ENCODE assay signal across 8 cellular contexts in genomic region chr6:72621243-72622093, GRCh38. TPM values are rescaled to one million over a fixed set of nuclear protein-coding genes. Genes with fewer than 3 reads are reported as not detected.
A peak's percentile ranks its signal among the peaks of the same experiment; 100 is the strongest.
DNase-seq lines count a peak whose midpoint lies in the region; ATAC-seq and TF ChIP-seq lines count a peak whose summit lies in the region.

TSS of gene KCNQ5 (plus strand) at chr6:72622064.

- H3K27me3 ChIP-seq in cardiac muscle cell: no peaks in the 10 kb centered on the region

- POLR2A ChIA-PET in AG04449 (lab: Yijun Ruan, JAX): no interaction called here

- peak within 1 kb of the TSS; percentile 69 for H3K4me3 ChIP-seq in AG04449 (ENCODE audit: low read depth, low read length)
- peak within 1 kb of the TSS; percentile 70 for H3K4me3 ChIP-seq in cardiac muscle cell

- TF ChIP-seq CTCF in AG04449 (IDR thresholded peaks at IDR 0.05; ENCODE audit: insufficient read depth, low read length, missing control alignments) (no peak), cardiac muscle cell (IDR thresholded peaks at IDR 0.05; ENCODE audit: low read depth, low read length) (no peak)

- no peaks in the 10 kb centered on the region for H3K9me3 ChIP-seq in cardiac muscle cell (ENCODE audit: low read depth)

- in situ Hi-C loops in GM18951 (cut with MboI; ENCODE audit: low sequenced_read_pairs, unreplicated experiment): no loop called here

- no peak for ATAC-seq in HG03108 (IDR thresholded peaks at IDR 0.05; ENCODE audit: unreplicated experiment)

- DNase-seq in AG04449 (ENCODE audit: low read depth, low spot score) (no peak), NAMALWA (ENCODE audit: low spot score) (peak; percentile 54), activated gamma-delta T cell (lab: John Stamatoyannopoulos, UW) (peak; percentile 16), cardiac muscle cell (ENCODE audit: low read depth in 1 of 2, low spot score in 1 of 2) (peak; percentile 27 to 52), retina (peak; percentile 77), NCI-H2107 treated with DMSO at 0.1 percent for 48 hours (lab: John Stamatoyannopoulos, UW; ENCODE audit: unreplicated experiment) (no peak)

- H3K4me1 ChIP-seq in cardiac muscle cell (ENCODE audit: low read depth): peaks cover 42% of the 10 kb centered on the region

- CTCF ChIA-PET in AG04449 (lab: Yijun Ruan, JAX): interaction anchor here (0.7 to 10.4 kb wide), 18 partner anchors 10 to 706 kb away, joined by 3 to 251 read pairs (median 4); no protein-coding TSS in a partner anchor

- no peaks in the 10 kb centered on the region for H3K36me3 ChIP-seq in cardiac muscle cell

- TF ChIP-seq POLR2A in GM18951 (IDR thresholded peaks at IDR 0.05; ENCODE audit: extremely low read depth, insufficient read depth, insufficient read length): peak; percentile 26

- H3K27ac ChIP-seq in cardiac muscle cell: peak within 1 kb of the TSS; percentile 68

RNA-seq across cellular contexts. Expression of gene KCNQ5, which starts in this region (rescaled TPM):
- 28.9 and 45.4 TPM in 2 replicates for total RNA-seq in cardiac muscle cell
- polyA plus RNA-seq in cardiac muscle cell: 31.4 and 45.6 TPM in 2 replicates

Comparison
In these comparisons a context has a peak if more than half of its experiments do, and no peak if none do; other contexts are left out.
1. DNase-seq: peak in NAMALWA (single experiment), activated gamma-delta T cell (single experiment), cardiac muscle cell (2 of 2) and retina (single experiment); none in AG04449 (single experiment) and NCI-H2107 treated with DMSO at 0.1 percent for 48 hours (single experiment).